ENCODE assay signal across 19 cellular contexts in genomic region chr10:84401838-84402611, GRCh38.
DNase-seq lines count a peak whose midpoint lies in the region; ATAC-seq, FAIRE-seq and TF ChIP-seq lines count a peak whose summit lies in the region.
"Had no signal": no experiment of that assay in that cellular context is flagged by ENCODE, and none has a peak within 500 bp of the region (broad histone marks: within the 10 kb centered on the region; RNA-seq: fewer than 3 reads in every experiment).

No MANE protein-coding gene starts in this region.

- H3K27ac Mint-ChIP-seq in activated naive CD8-positive, alpha-beta T cell, result peak overlapping the region; percentile 43
- H3K27ac Mint-ChIP-seq in activated naive CD8-positive, alpha-beta T cell treated with anti-CD3 and anti-CD28 coated beads for 36 hours, result no peak overlapping the region
- H3K27ac Mint-ChIP-seq: activated CD4-positive, alpha-beta T cell treated with anti-CD3 and anti-CD28 coated beads, Interleukin-2, amount 10 ng/mL, durations not matched to agents 24 days and 14 days had no signal

- no peak overlapping the region for H3K4me3 ChIP-seq in right lobe of liver
- no peak overlapping the region for H3K4me3 ChIP-seq in upper lobe of right lung

- H3K27me3 ChIP-seq in right lobe of liver (no peaks in the 10 kb centered on the region), upper lobe of right lung (no peaks in the 10 kb centered on the region)

- H3K36me3 Mint-ChIP-seq in activated naive CD8-positive, alpha-beta T cell, result peaks cover 22% of the 10 kb centered on the region
- H3K36me3 Mint-ChIP-seq in activated naive CD8-positive, alpha-beta T cell treated with anti-CD3 and anti-CD28 coated beads for 36 hours, result peaks cover 50% of the 10 kb centered on the region

- peak; percentile 18 for FAIRE-seq in colon (lab: Jason Lieb, UNC)
- FAIRE-seq: GM12892 had no signal

- H3K27me3 Mint-ChIP-seq in activated naive CD8-positive, alpha-beta T cell, result no peaks in the 10 kb centered on the region
- H3K27me3 Mint-ChIP-seq in activated naive CD8-positive, alpha-beta T cell treated with anti-CD3 and anti-CD28 coated beads for 36 hours, result no peaks in the 10 kb centered on the region
- H3K27me3 Mint-ChIP-seq: activated CD4-positive, alpha-beta T cell treated with anti-CD3 and anti-CD28 coated beads, Interleukin-2, amount 10 ng/mL, durations not matched to agents 24 days and 14 days had no signal

- H3K36me3 ChIP-seq in right lobe of liver (no peaks in the 10 kb centered on the region), upper lobe of right lung (no peaks in the 10 kb centered on the region)

- DNase-seq in activated naive CD8-positive, alpha-beta T cell treated with anti-CD3 and anti-CD28 coated beads for 36 hours, result no peak
- DNase-seq in right lobe of liver (no peak), upper lobe of right lung (no peak), HK-2 (ENCODE audit: unreplicated experiment) (no peak)
- DNase-seq: activated CD4-positive, alpha-beta T cell treated with anti-CD3 and anti-CD28 coated beads, Interleukin-2, amount 10 ng/mL, durations not matched to agents 24 days and 14 days; activated effector memory CD4-positive, alpha-beta T cell treated with anti-CD3 and anti-CD28 coated beads, Interleukin-2, amount 50 U/mL, for 16 hours; amygdala; effector memory CD4-positive, alpha-beta T cell; left cardiac atrium; NCI-H1436; NK-92 treated with Interleukin-12 subunit alpha and Interleukin-12 subunit beta, amount 100 ng/mL, for 24 hours; stimulated activated CD4-positive, alpha-beta T cell treated with anti-CD3 and anti-CD28 coated beads, Interleukin-4, amount 100 ng/mL, for 24 hours; substantia nigra had no signal

- H3K27ac ChIP-seq in right lobe of liver, result no peak overlapping the region
- no peak overlapping the region for H3K27ac ChIP-seq in upper lobe of right lung

- H3K4me3 Mint-ChIP-seq in activated naive CD8-positive, alpha-beta T cell, result no peak overlapping the region
- no peak overlapping the region for H3K4me3 Mint-ChIP-seq in activated naive CD8-positive, alpha-beta T cell treated with anti-CD3 and anti-CD28 coated beads for 36 hours
- H3K4me3 Mint-ChIP-seq: activated CD4-positive, alpha-beta T cell treated with anti-CD3 and anti-CD28 coated beads, Interleukin-2, amount 10 ng/mL, durations not matched to agents 24 days and 14 days; CD14-positive monocyte had no signal

- H3K9me3 ChIP-seq in right lobe of liver, result no peaks in the 10 kb centered on the region
- no peaks in the 10 kb centered on the region for H3K9me3 ChIP-seq in upper lobe of right lung

- TF ChIP-seq POLR2A in right lobe of liver (IDR thresholded peaks at IDR 0.05), result no peak

- peaks cover 44% of the 10 kb centered on the region for H3K4me1 Mint-ChIP-seq in activated naive CD8-positive, alpha-beta T cell (ENCODE audit: low read depth)
- peaks cover 26% of the 10 kb centered on the region for H3K4me1 Mint-ChIP-seq in activated naive CD8-positive, alpha-beta T cell treated with anti-CD3 and anti-CD28 coated beads for 36 hours

- ATAC-seq in right lobe of liver (peak in 3 of 4 donors; percentile 15 to 39 (median 28)), upper lobe of right lung (peak; percentile 89), HG03354 (IDR thresholded peaks at IDR 0.05; ENCODE audit: poor library complexity, severe bottlenecking, unreplicated experiment) (no peak), GM21515 (IDR thresholded peaks at IDR 0.05; ENCODE audit: unreplicated experiment) (no peak)
- ATAC-seq: left cardiac atrium had no signal

- TF ChIP-seq CTCF in right lobe of liver (IDR thresholded peaks at IDR 0.05), result no peak
- no peak for TF ChIP-seq CTCF in upper lobe of right lung (IDR thresholded peaks at IDR 0.05)

- intact Hi-C loops in right lobe of liver (cut with DNase I), result no loop called here
- intact Hi-C loops in upper lobe of right lung (cut with DNase I), result no loop called here

- no peaks in the 10 kb centered on the region for H3K9me3 Mint-ChIP-seq in activated naive CD8-positive, alpha-beta T cell (ENCODE audit: low read depth)
- H3K9me3 Mint-ChIP-seq in activated naive CD8-positive, alpha-beta T cell treated with anti-CD3 and anti-CD28 coated beads for 36 hours, result peaks cover 7% of the 10 kb centered on the region

- WGBS in right lobe of liver (ENCODE audit: insufficient coverage, low coverage, low lambda C conversion rate, missing lambda C conversion rate), result 84% methylated on average over 5 of the region's 6 CpGs

- H3K4me1 ChIP-seq in right lobe of liver (peaks cover 0 to 6% (median 0%) of the 10 kb centered on the region in 4 donors), upper lobe of right lung (peaks cover 24% of the 10 kb centered on the region)

Comparison
In these comparisons a context has a peak if more than half of its experiments do, and no peak if none do; other contexts are left out.
1. ATAC-seq: peak in right lobe of liver (3 of 4) and upper lobe of right lung (single experiment); none in HG03354 (single experiment) and GM21515 (single experiment).